In the genomic region with DNA sequence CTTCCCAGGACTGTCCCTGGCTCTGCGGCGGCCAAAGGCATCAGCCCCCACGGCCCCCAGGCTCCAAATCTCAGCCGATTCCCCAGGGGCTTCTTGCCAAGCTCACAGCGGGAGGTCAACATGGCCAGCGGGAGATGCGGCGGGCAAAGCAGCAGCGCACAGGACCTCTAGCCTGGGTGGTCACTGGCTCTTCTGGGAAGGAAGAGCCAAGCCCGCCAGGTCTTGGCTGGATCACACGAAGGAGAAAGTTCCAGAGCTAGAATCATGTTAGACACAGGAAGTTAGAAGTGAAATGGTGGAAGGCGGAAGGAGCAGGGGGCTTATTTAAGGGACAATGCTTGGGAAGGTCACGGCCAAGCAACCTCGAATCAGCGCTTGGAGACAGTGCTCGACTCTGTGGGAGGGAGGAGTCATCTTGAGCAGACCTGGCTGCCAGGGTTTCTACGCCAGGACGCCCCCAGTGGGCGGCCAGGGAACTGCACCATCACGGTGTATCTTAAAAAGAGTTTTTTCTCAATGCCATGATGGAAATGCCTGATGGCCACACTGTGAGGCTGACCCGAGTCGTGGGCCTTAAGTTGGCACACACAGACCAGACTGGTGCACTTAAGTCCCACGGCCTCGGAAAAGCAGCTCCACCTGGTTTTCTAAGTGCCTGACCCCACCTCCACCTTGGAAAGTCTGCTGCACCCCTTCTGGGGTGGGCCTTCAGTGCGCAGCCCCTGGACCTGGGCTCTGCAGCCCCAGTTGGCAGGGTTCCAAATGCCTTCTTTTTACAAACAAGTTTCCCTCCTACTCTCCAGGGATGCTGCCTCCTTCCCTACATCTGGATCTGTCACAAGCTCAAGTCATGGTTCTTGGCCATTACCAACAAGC, we compare ENCODE assay signal across 8 cellular contexts. TPM values are rescaled to one million over a fixed set of nuclear protein-coding genes. Genes with fewer than 3 reads are reported as not detected.
DNase-seq lines count a peak whose midpoint lies in the region; ATAC-seq and TF ChIP-seq lines count a peak whose summit lies in the region.

No MANE protein-coding gene starts in this region.

- H3K4ac ChIP-seq in mesenchymal stem cell (ENCODE audit: low read depth in 1 of 2, low read length in 2 of 2) = no peak overlapping the region

- H3K27me3 ChIP-seq in mesenchymal stem cell (ENCODE audit: control insufficient read depth in 1 of 2, insufficient read depth in 1 of 2, low read length in 2 of 2) = no peaks in the 10 kb centered on the region

- H3K18ac ChIP-seq in mesenchymal stem cell (ENCODE audit: low read depth in 1 of 2, low read length in 2 of 2) = no peak overlapping the region

- no peak overlapping the region for H2AK5ac ChIP-seq in mesenchymal stem cell (ENCODE audit: low read length, severe bottlenecking)

- H3K4me2 ChIP-seq in mesenchymal stem cell (ENCODE audit: low read length, poor library complexity, severe bottlenecking) = no peak overlapping the region

- TF ChIP-seq CTCF in GM13976 (IDR thresholded peaks at IDR 0.05; ENCODE audit: borderline replicate concordance, control extremely low read depth, extremely low read depth, insufficient read depth, missing control alignments) = peak; percentile 63

- no peaks in the 10 kb centered on the region for H3K9me3 ChIP-seq in mesenchymal stem cell (ENCODE audit: control insufficient read depth, low read length)

- peaks cover 37% of the 10 kb centered on the region for H3K79me1 ChIP-seq in mesenchymal stem cell (replicated peaks; ENCODE audit: low read length, poor library complexity, severe bottlenecking)

- DNase-seq in 8988T (peak; percentile 74), GM13976 (ENCODE audit: low spot score) (peak; percentile 92), NCI-H460 (ENCODE audit: extremely low read depth, low read depth) (peak; percentile 46), mesenchymal stem cell (peak; percentile 74)
- peak; percentile 27 to 59 for DNase-seq in activated CD8-positive, alpha-beta memory T cell treated with anti-CD3 and anti-CD28 coated beads for 1 hour (ENCODE audit: extremely low read depth in 1 of 2, low read depth in 1 of 2)
- peak; percentile 65 for DNase-seq in effector CD8-positive, alpha-beta T cell (lab: John Stamatoyannopoulos, UW)
- DNase-seq in stimulated activated CD8-positive, alpha-beta memory T cell treated with anti-CD3 and anti-CD28 coated beads, Interleukin-2, amount 100 ng/mL, for 1 hour (ENCODE audit: low read depth in 2 of 2) = peak; percentile 46 to 48

- no peak overlapping the region for H3K27ac ChIP-seq in mesenchymal stem cell (ENCODE audit: low read length, poor library complexity, severe bottlenecking)

- H3K4me1 ChIP-seq in mesenchymal stem cell (ENCODE audit: control insufficient read depth, insufficient read depth, low read depth, low read length) = peaks cover 14% of the 10 kb centered on the region

- no peak overlapping the region for H2BK120ac ChIP-seq in mesenchymal stem cell (ENCODE audit: low read depth, low read length)

- H3K23ac ChIP-seq in mesenchymal stem cell (ENCODE audit: low read length in 2 of 2) = no peak overlapping the region

- peak overlapping the region; percentile 57 for H3K9ac ChIP-seq in mesenchymal stem cell (ENCODE audit: low read length)

- H2BK12ac ChIP-seq in mesenchymal stem cell (ENCODE audit: low read length in 2 of 2) = no peak overlapping the region

- no peak overlapping the region for H3K14ac ChIP-seq in mesenchymal stem cell (ENCODE audit: low read length in 2 of 2)

- no peak for ATAC-seq in GM18909 (IDR thresholded peaks at IDR 0.05; ENCODE audit: poor library complexity, unreplicated experiment)

- H3K36me3 ChIP-seq in mesenchymal stem cell (ENCODE audit: control insufficient read depth in 1 of 2, insufficient read depth in 2 of 2, low read depth in 1 of 2, low read length in 2 of 2) = peaks cover 82 to 84% of the 10 kb centered on the region in 2 experiments

- no peak overlapping the region for H2BK5ac ChIP-seq in mesenchymal stem cell (ENCODE audit: low read depth, low read length, poor library complexity, severe bottlenecking)

- H2AFZ ChIP-seq in mesenchymal stem cell (ENCODE audit: low read depth, low read length) = no peak overlapping the region

- H3K4me3 ChIP-seq in mesenchymal stem cell (ENCODE audit: insufficient read depth in 1 of 2, low read depth in 1 of 2, low read length in 2 of 2) = peak overlapping the region in 1 of 2 experiments; percentile 32

- H2BK15ac ChIP-seq in mesenchymal stem cell (ENCODE audit: low read depth, poor library complexity, severe bottlenecking) = no peak overlapping the region

- H4K91ac ChIP-seq in mesenchymal stem cell (ENCODE audit: low read length) = no peak overlapping the region

- in situ Hi-C loops in GM13976 (cut with MboI; ENCODE audit: low sequenced_read_pairs, unreplicated experiment) = no loop called here

- H4K8ac ChIP-seq in mesenchymal stem cell (ENCODE audit: low read length) = no peak overlapping the region

- WGBS in mesenchymal stem cell = 66% methylated on average over 25 of the region's 25 CpGs

RNA-seq across cellular contexts. Expression of gene SLC66A1, which starts 29.3 kb away (rescaled TPM):
- total RNA-seq in NCI-H460 (2014; rRNA removed; shearing (Covaris generic)) = 10.2 and 10.5 TPM in 2 replicates
- 11.9 and 19.4 TPM in 2 replicates for polyA plus RNA-seq in NCI-H460 (2014; cell fraction: nucleus; rRNA removed)
- 20.4 TPM for polyA plus RNA-seq in mesenchymal stem cell (2013, experiment 1 of 2)
- 21.7 TPM for polyA plus RNA-seq in mesenchymal stem cell (2013, experiment 2 of 2)

RNA-seq across cellular contexts. Expression of gene AKR7A2, which starts 29.5 kb away (rescaled TPM):
- 27.5 and 29.9 TPM in 2 replicates for total RNA-seq in NCI-H460 (2014; rRNA removed; shearing (Covaris generic))
- 71.3 and 84.7 TPM in 2 replicates for polyA plus RNA-seq in NCI-H460 (2014; cell fraction: nucleus; rRNA removed)
- 48.0 TPM for polyA plus RNA-seq in mesenchymal stem cell (2013, experiment 1 of 2)
- polyA plus RNA-seq in mesenchymal stem cell (2013, experiment 2 of 2) = 51.1 TPM

RNA-seq across cellular contexts. Expression of gene AKR7A3, which starts 52.9 kb away (rescaled TPM):
- 0.17 and 0.22 TPM in 2 replicates for total RNA-seq in NCI-H460 (2014; rRNA removed; shearing (Covaris generic))
- 1.1 and 2.6 TPM in 2 replicates for polyA plus RNA-seq in NCI-H460 (2014; cell fraction: nucleus; rRNA removed)
- polyA plus RNA-seq in mesenchymal stem cell (2013, experiment 1 of 2) = 0.36 TPM
- polyA plus RNA-seq in mesenchymal stem cell (2013, experiment 2 of 2) = 0.33 TPM
